Comparison of ENCODE assay signal across 23 cellular contexts in the genomic region with DNA sequence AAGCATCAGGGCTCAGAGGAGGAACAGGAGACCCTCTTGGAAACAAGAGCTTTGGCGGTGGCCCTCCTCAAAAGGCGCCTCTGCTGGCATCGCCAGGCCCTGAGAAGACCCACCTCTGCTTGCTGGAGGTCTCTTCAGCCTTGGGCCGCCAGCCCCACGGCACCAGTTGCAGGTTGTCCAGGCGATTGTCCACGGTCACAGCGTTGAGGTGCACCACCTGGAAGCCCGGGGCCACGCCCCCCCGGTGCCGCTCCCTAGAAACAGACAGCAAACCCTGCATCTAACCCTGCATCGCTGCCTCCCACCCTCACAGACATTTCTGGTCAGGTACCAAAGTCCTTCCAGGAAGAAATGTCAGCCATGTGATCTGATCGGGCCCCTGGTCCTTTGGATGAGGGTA.
"Had no signal": no experiment of that assay in that cellular context is flagged by ENCODE, and none has a peak within 500 bp of the region (broad histone marks: within the 10 kb centered on the region; RNA-seq: fewer than 3 reads in every experiment).

No MANE protein-coding gene starts in this region.

- ATAC-seq: left cardiac atrium had no signal

- H3K36me3 ChIP-seq: neutrophil, ovary had no signal

- H3K9me3 Mint-ChIP-seq: endodermal cell, nephron progenitor cell had no signal

- H3K27me3 ChIP-seq: hepatocyte, ovary, right atrium auricular region, stomach had no signal

- H3K27ac ChIP-seq: coronary artery, hepatocyte, left ventricle myocardium inferior, neutrophil, ovary, right atrium auricular region, stomach, thoracic aorta had no signal

- H3K4me3 ChIP-seq: coronary artery, hepatocyte, left ventricle myocardium inferior, lung, ovary, right atrium auricular region, stomach, thoracic aorta had no signal

- H3K4me2 ChIP-seq: hepatocyte had no signal

- H3K9me3 ChIP-seq: left ventricle myocardium inferior, neutrophil, ovary, right atrium auricular region, stomach, thoracic aorta had no signal

- H3K27ac Mint-ChIP-seq: endodermal cell had no signal

- H3K4me3 Mint-ChIP-seq: endodermal cell, nephron progenitor cell had no signal

- DNase-seq: effector CD4-positive, alpha-beta T cell; endodermal cell; foreskin melanocyte; head of caudate nucleus; kidney; left cardiac atrium; left ventricle myocardium inferior; mesenchymal stem cell; midbrain; nephron progenitor cell; ovary; small intestine; stimulated activated CD4-positive, alpha-beta T cell treated with anti-CD3 and anti-CD28 coated beads, Interleukin-12 subunit alpha, Interleukin-12 subunit beta, amount 100 ng/mL, for 4 hours; stimulated activated naive CD4-positive, alpha-beta T cell; stomach; substantia nigra; trophoblast cell had no signal
